Comparison of ENCODE assay signal across 1 cellular context in the genomic region with DNA sequence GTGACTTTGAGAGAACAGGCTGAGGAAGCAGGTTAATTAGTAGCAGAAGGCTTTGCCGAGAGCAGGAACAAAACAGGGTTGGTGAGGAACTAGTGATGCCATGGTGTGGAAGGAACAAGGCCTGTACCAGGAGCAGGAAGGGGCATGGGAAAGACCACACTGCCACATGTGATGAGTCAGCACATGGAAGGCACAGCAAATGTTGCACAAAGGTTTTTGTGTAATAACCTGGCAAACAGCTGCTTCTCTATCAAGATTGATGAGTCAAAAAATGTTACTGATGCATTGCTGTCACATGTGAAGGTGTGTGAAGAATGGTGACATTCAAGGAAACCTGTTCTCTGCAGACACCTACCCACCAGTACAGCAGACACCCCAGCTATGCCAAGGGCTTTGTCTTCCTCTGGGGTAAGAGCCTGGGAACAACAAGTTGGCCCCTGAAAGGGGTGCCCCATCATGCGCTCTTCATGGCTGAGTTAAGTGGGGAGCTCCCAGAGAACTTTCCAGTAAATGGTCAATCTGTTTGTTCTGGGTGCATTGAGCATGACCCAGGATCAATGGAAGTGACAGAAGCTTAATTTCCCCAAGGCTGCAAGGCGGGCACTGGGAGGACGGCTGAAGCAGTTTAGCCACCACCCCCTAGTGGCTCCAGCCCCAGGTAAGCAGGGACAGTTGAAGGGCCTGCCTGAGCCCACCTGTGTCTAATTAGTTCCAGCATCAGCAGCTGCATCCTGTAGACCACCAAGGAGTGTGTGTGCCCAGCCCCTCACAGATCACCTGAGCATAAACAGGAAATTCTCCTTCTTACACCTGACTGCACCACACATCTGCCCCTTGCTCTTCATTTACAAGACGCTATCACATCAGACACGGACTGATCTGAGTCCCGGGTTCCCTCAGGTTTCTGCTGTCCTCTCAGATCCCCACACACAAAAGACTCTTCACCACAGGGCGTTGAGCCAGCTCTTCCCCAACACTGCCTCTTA.
TF ChIP-seq lines count a peak whose summit lies in the region.

No MANE protein-coding gene starts in this region.

TF ChIP-seq in IMR-90, 13 proteins besides CTCF, POLR2A, EP300 and RAD21:
- no peak for TF ChIP-seq RCOR1 (IDR thresholded peaks at IDR 0.05; ENCODE audit: insufficient replicate concordance, low read length)
- TF ChIP-seq MAZ (IDR thresholded peaks at IDR 0.05; ENCODE audit: borderline replicate concordance, low read depth, low read length): no peak
- TF ChIP-seq MXI1 (IDR thresholded peaks at IDR 0.05; ENCODE audit: borderline replicate concordance, low read depth, low read length): no peak
- peak; percentile 85 for TF ChIP-seq MAFK (IDR thresholded peaks at IDR 0.05; ENCODE audit: low read depth, low read length)
- no peak for TF ChIP-seq SMC3 (IDR thresholded peaks at IDR 0.05; ENCODE audit: low read depth, low read length)
- TF ChIP-seq FOS (IDR thresholded peaks at IDR 0.05; ENCODE audit: low read depth, low read length): no peak
- TF ChIP-seq BHLHE40 (IDR thresholded peaks at IDR 0.05; ENCODE audit: low read depth, low read length): no peak
- TF ChIP-seq CEBPB (IDR thresholded peaks at IDR 0.05; ENCODE audit: low read depth, low read length): peak; percentile 29; the same call in 1 of the 2 replicates
- TF ChIP-seq NFE2L2 (IDR thresholded peaks at IDR 0.05; ENCODE audit: low read depth, low read length): no peak
- no peak for TF ChIP-seq CHD1 (IDR thresholded peaks at IDR 0.05; ENCODE audit: low read depth, low read length)
- TF ChIP-seq, protein P1, sequence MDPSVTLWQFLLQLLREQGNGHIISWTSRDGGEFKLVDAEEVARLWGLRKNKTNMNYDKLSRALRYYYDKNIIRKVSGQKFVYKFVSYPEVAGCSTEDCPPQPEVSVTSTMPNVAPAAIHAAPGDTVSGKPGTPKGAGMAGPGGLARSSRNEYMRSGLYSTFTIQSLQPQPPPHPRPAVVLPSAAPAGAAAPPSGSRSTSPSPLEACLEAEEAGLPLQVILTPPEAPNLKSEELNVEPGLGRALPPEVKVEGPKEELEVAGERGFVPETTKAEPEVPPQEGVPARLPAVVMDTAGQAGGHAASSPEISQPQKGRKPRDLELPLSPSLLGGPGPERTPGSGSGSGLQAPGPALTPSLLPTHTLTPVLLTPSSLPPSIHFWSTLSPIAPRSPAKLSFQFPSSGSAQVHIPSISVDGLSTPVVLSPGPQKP (IDR thresholded peaks at IDR 0.05; ENCODE audit: borderline replicate concordance, low read depth, low read length): no peak
- TF ChIP-seq, protein P2, sequence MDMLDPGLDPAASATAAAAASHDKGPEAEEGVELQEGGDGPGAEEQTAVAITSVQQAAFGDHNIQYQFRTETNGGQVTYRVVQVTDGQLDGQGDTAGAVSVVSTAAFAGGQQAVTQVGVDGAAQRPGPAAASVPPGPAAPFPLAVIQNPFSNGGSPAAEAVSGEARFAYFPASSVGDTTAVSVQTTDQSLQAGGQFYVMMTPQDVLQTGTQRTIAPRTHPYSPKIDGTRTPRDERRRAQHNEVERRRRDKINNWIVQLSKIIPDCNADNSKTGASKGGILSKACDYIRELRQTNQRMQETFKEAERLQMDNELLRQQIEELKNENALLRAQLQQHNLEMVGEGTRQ (IDR thresholded peaks at IDR 0.05; ENCODE audit: low read depth, low read length): no peak
- TF ChIP-seq RFX5 (IDR thresholded peaks at IDR 0.05; ENCODE audit: low read depth, low read length): no peak
